In genomic region chr9:125822160-125822559, GRCh38 we compare ENCODE assay signal across 18 cellular contexts.
"Had no signal": no experiment of that assay in that cellular context is flagged by ENCODE, and none has a peak within 500 bp of the region (broad histone marks: within the 10 kb centered on the region; RNA-seq: fewer than 3 reads in every experiment).

No MANE protein-coding gene starts in this region.

- H3K4me3 ChIP-seq: left lung, mucosa of descending colon, right lobe of liver had no signal

- H3K27me3 Mint-ChIP-seq: activated CD4-positive, alpha-beta T cell treated with anti-CD3 and anti-CD28 coated beads, Interleukin-2, amount 10 ng/mL, durations not matched to agents 7 days and 5 days; activated naive CD8-positive, alpha-beta T cell treated with anti-CD3 and anti-CD28 coated beads for 36 hours; memory B cell; naive thymus-derived CD8-positive, alpha-beta T cell; stimulated activated naive CD8-positive, alpha-beta T cell treated with anti-CD3 and anti-CD28 coated beads, Interleukin-15, amount 100 ng/mL, for 72 hours; type B pancreatic cell had no signal

- H3K9me3 Mint-ChIP-seq: activated CD4-positive, alpha-beta T cell treated with anti-CD3 and anti-CD28 coated beads, Interleukin-2, amount 10 ng/mL, durations not matched to agents 7 days and 5 days; activated naive CD8-positive, alpha-beta T cell treated with anti-CD3 and anti-CD28 coated beads for 36 hours; activated T-cell treated with anti-CD3 and anti-CD28 coated beads, Interleukin-2, amount 50 U/mL, for 72 hours; memory B cell; naive thymus-derived CD8-positive, alpha-beta T cell; stimulated activated naive CD8-positive, alpha-beta T cell treated with anti-CD3 and anti-CD28 coated beads, Interleukin-15, amount 100 ng/mL, for 72 hours; T-helper 2 cell treated with Interferon-gamma antibody and Interleukin-4, amounts not matched to agents 5 μg/mL and 100 μg/mL, for 36 hours; type B pancreatic cell had no signal

- H3K36me3 Mint-ChIP-seq: activated naive CD8-positive, alpha-beta T cell treated with anti-CD3 and anti-CD28 coated beads for 36 hours; memory B cell; naive thymus-derived CD8-positive, alpha-beta T cell; type B pancreatic cell had no signal

- H3K36me3 ChIP-seq: left lung, neutrophil, right lobe of liver had no signal

- H3K27me3 ChIP-seq: left lung, neutrophil, right lobe of liver had no signal

- DNase-seq: activated CD4-positive, alpha-beta T cell treated with anti-CD3 and anti-CD28 coated beads, Interleukin-2, amount 10 ng/mL, durations not matched to agents 7 days and 5 days; activated CD4-positive, CD25-positive, alpha-beta regulatory T cell; activated CD8-positive, alpha-beta memory T cell treated with anti-CD3 and anti-CD28 coated beads, Interleukin-2, amount 50 U/mL, for 48 hours; activated gamma-delta T cell treated with Interleukin-2 at 50 U/mL for 16 hours; activated naive CD8-positive, alpha-beta T cell treated with anti-CD3 and anti-CD28 coated beads for 36 hours; activated T-cell treated with anti-CD3 and anti-CD28 coated beads, Interleukin-2, amount 50 U/mL, for 72 hours; erythroblast; hippocampal formation; kidney; left lung; mucosa of descending colon; naive thymus-derived CD8-positive, alpha-beta T cell; right lobe of liver; stimulated activated naive CD8-positive, alpha-beta T cell treated with anti-CD3 and anti-CD28 coated beads, Interleukin-15, amount 100 ng/mL, for 72 hours had no signal

- H3K27ac Mint-ChIP-seq: activated CD4-positive, alpha-beta T cell treated with anti-CD3 and anti-CD28 coated beads, Interleukin-2, amount 10 ng/mL, durations not matched to agents 7 days and 5 days; activated naive CD8-positive, alpha-beta T cell treated with anti-CD3 and anti-CD28 coated beads for 36 hours; activated T-cell treated with anti-CD3 and anti-CD28 coated beads, Interleukin-2, amount 50 U/mL, for 72 hours; T-helper 2 cell treated with Interferon-gamma antibody and Interleukin-4, amounts not matched to agents 5 μg/mL and 100 μg/mL, for 36 hours; type B pancreatic cell had no signal

- H3K4me3 Mint-ChIP-seq: activated CD4-positive, alpha-beta T cell treated with anti-CD3 and anti-CD28 coated beads, Interleukin-2, amount 10 ng/mL, durations not matched to agents 7 days and 5 days; activated naive CD8-positive, alpha-beta T cell treated with anti-CD3 and anti-CD28 coated beads for 36 hours; activated T-cell treated with anti-CD3 and anti-CD28 coated beads, Interleukin-2, amount 50 U/mL, for 72 hours; stimulated activated naive CD8-positive, alpha-beta T cell treated with anti-CD3 and anti-CD28 coated beads, Interleukin-15, amount 100 ng/mL, for 72 hours; T-helper 2 cell treated with Interferon-gamma antibody and Interleukin-4, amounts not matched to agents 5 μg/mL and 100 μg/mL, for 36 hours; type B pancreatic cell had no signal

- H3K27ac ChIP-seq: left lung, neutrophil, right lobe of liver had no signal

- ATAC-seq: activated T-cell treated with anti-CD3 and anti-CD28 coated beads, Interleukin-2, amount 50 U/mL, for 72 hours; left lung; mucosa of descending colon; naive thymus-derived CD8-positive, alpha-beta T cell; right lobe of liver; stimulated activated naive CD8-positive, alpha-beta T cell treated with anti-CD3 and anti-CD28 coated beads, Interleukin-15, amount 100 ng/mL, for 72 hours had no signal

- H3K9me3 ChIP-seq: left lung, mucosa of descending colon, neutrophil, right lobe of liver had no signal
